ENCODE assay signal across 8 cellular contexts in genomic region chr7:84150370-84150769, GRCh38. TPM values are rescaled to one million over a fixed set of nuclear protein-coding genes. Genes with fewer than 3 reads are reported as not detected.
A peak's percentile ranks its signal among the peaks of the same experiment; 100 is the strongest.
DNase-seq lines count a peak whose midpoint lies in the region; TF ChIP-seq lines count a peak whose summit lies in the region.
"Not testable (repeated sequence)": the region's sequence is repeated elsewhere in the genome, so short reads cannot be mapped to it uniquely, and the experiment has no call there.

No MANE protein-coding gene starts in this region.

- not testable (repeated sequence) for H3K79me1 ChIP-seq in H9 (ENCODE audit: insufficient read depth, low read depth, low read length, poor library complexity, severe bottlenecking)

- not testable (repeated sequence) for H3T11ph ChIP-seq in H9 (ENCODE audit: low read length)

- not testable (repeated sequence) for H3K23me2 ChIP-seq in H9 (ENCODE audit: insufficient read length, low read depth, low read length, poor library complexity, severe bottlenecking)

- H2AFZ ChIP-seq in H9 (ENCODE audit: low read length), result not testable (repeated sequence)
- peak overlapping the region; percentile 77 for H2AFZ ChIP-seq in hepatocyte
- peak overlapping the region; percentile 86 for H2AFZ ChIP-seq in neural progenitor cell (replicated peaks)

- H2BK12ac ChIP-seq in H9 (ENCODE audit: insufficient read length, low read depth, low read length), result not testable (repeated sequence)

- H3K4me3 ChIP-seq in NT2/D1 (ENCODE audit: insufficient read length, low read depth), result peak overlapping the region; percentile 34
- peak overlapping the region; percentile 69 for H3K4me3 ChIP-seq in hepatocyte
- peak overlapping the region; percentile 79 for H3K4me3 ChIP-seq in neural progenitor cell

- not testable (repeated sequence) for H3K4me1 ChIP-seq in H9 (ENCODE audit: insufficient read depth, low read length); NT2/D1 (ENCODE audit: insufficient read depth, insufficient read length)
- H3K4me1 ChIP-seq in hepatocyte (ENCODE audit: insufficient read depth) (peaks cover 29% of the 10 kb centered on the region), neural progenitor cell (peaks cover 38% of the 10 kb centered on the region)

- H3K9me2 ChIP-seq in hepatocyte (replicated peaks; ENCODE audit: insufficient read depth), result not testable (repeated sequence)

- WGBS in H9 (ENCODE audit: extremely low coverage, insufficient read length, low lambda C conversion rate), result no CpG with 5 or more reads among the region's 22 CpGs
- 15% methylated on average over 22 of the region's 22 CpGs for WGBS in hepatocyte (ENCODE audit: low lambda C conversion rate, missing lambda C conversion rate)

- H3F3A ChIP-seq in neural progenitor cell (ENCODE audit: low read depth), result not testable (repeated sequence)

- H3K9me3 Mint-ChIP-seq in H9, neural progenitor cell, type B pancreatic cell: not testable (repeated sequence)

- H3K4me1 Mint-ChIP-seq in H9, result peaks cover 44 to 45% of the 10 kb centered on the region in 2 experiments
- peaks cover 41% of the 10 kb centered on the region for H3K4me1 Mint-ChIP-seq in neural progenitor cell
- H3K4me1 Mint-ChIP-seq in type B pancreatic cell (ENCODE audit: unreplicated experiment), result peaks cover 34% of the 10 kb centered on the region

- H3K27ac Mint-ChIP-seq in H9, result peak overlapping the region; percentile 98 to 99 (median 98)
- peak overlapping the region; percentile 100 for H3K27ac Mint-ChIP-seq in neural progenitor cell
- H3K27ac Mint-ChIP-seq in type B pancreatic cell, result peak overlapping the region; percentile 93

- H3K27me3 Mint-ChIP-seq in H9 (ENCODE audit: low read depth); neural progenitor cell (ENCODE audit: insufficient read depth, low read depth); type B pancreatic cell: not testable (repeated sequence)

- not testable (repeated sequence) for H3K56ac ChIP-seq in H9 (ENCODE audit: insufficient read length, low read depth, low read length)

- peak overlapping the region; percentile 47 for H3K9ac ChIP-seq in H9 (ENCODE audit: extremely low read depth, insufficient read length, low read length)
- H3K9ac ChIP-seq in NT2/D1 (ENCODE audit: insufficient read length, low read depth), result not testable (repeated sequence)
- H3K9ac ChIP-seq in neural progenitor cell, result peak overlapping the region; percentile 71

- not testable (repeated sequence) for H2BK5ac ChIP-seq in H9 (ENCODE audit: insufficient read length, low read length)

- DNase-seq in H9 (peak; percentile 34), NCI-H2171 treated with DMSO at 0.1 percent for 48 hours (lab: John Stamatoyannopoulos, UW) (peak; percentile 37), ecto neural progenitor cell (ENCODE audit: low spot score) (peak; percentile 51), hepatocyte (ENCODE audit: low spot score) (peak; percentile 19), islet precursor cell (peak; percentile 61), neural progenitor cell (ENCODE audit: low spot score) (peak; percentile 58)
- not testable (repeated sequence) for DNase-seq in NT2/D1 (ENCODE audit: low read depth, low spot score); type B pancreatic cell (ENCODE audit: extremely low spot score, unreplicated experiment)

- H3K23ac ChIP-seq in H9 (ENCODE audit: insufficient read length, low read depth, low read length), result not testable (repeated sequence)

- not testable (repeated sequence) for H3K4ac ChIP-seq in H9 (ENCODE audit: low read depth, low read length)

- not testable (repeated sequence) for H4K8ac ChIP-seq in H9 (replicated peaks; ENCODE audit: insufficient read length, low read depth, low read length)

- not testable (repeated sequence) for H2BK120ac ChIP-seq in H9 (ENCODE audit: low read depth, low read length, poor library complexity, severe bottlenecking)

- H3K4me2 ChIP-seq in H9 (ENCODE audit: insufficient read depth, insufficient read length, low read length) (peak overlapping the region; percentile 36), hepatocyte (peak overlapping the region; percentile 71), neural progenitor cell (peak overlapping the region; percentile 82)

- H3K9me3 ChIP-seq in H9 (ENCODE audit: control insufficient read depth, low read depth, low read length); NT2/D1 (ENCODE audit: insufficient read depth, low read length); hepatocyte (ENCODE audit: low read depth); neural progenitor cell (ENCODE audit: low read depth): not testable (repeated sequence)

- H2AK5ac ChIP-seq in H9 (ENCODE audit: insufficient read length, low read length), result not testable (repeated sequence)

- not testable (repeated sequence) for H3K27me3 ChIP-seq in H9 (ENCODE audit: insufficient read depth, low read length); NT2/D1 (ENCODE audit: insufficient read depth, insufficient read length); hepatocyte; neural progenitor cell

- not testable (repeated sequence) for H4K5ac ChIP-seq in H9 (ENCODE audit: insufficient read length, low read depth, low read length)

- not testable (repeated sequence) for TF ChIP-seq CTCF in H9 (conservative IDR thresholded peaks at IDR 0.05); hepatocyte (IDR thresholded peaks at IDR 0.05; ENCODE audit: poor library complexity); neural progenitor cell (IDR thresholded peaks at IDR 0.05); type B pancreatic cell (conservative IDR thresholded peaks at IDR 0.05)

- H3K36me3 Mint-ChIP-seq in H9 (ENCODE audit: insufficient read depth in 1 of 3, low read depth in 3 of 3); neural progenitor cell; type B pancreatic cell: not testable (repeated sequence)

- not testable (repeated sequence) for H4K20me1 ChIP-seq in H9 (ENCODE audit: control insufficient read depth, insufficient read depth, insufficient read length); hepatocyte (ENCODE audit: insufficient read depth, poor library complexity, severe bottlenecking)
- H4K20me1 ChIP-seq in neural progenitor cell (ENCODE audit: low read depth), result peaks cover 23% of the 10 kb centered on the region

- H3K18ac ChIP-seq in H9 (ENCODE audit: insufficient read length, low read depth, low read length), result not testable (repeated sequence)

- not testable (repeated sequence) for H3K36me3 ChIP-seq in NT2/D1 (ENCODE audit: insufficient read depth, insufficient read length, low read length); hepatocyte (replicated peaks; ENCODE audit: insufficient read depth, low read depth); neural progenitor cell

- H3K4me3 Mint-ChIP-seq in H9 (peak overlapping the region; percentile 90 to 97), neural progenitor cell (peak overlapping the region; percentile 99), type B pancreatic cell (peak overlapping the region; percentile 93)

- H4K91ac ChIP-seq in H9 (ENCODE audit: insufficient read length, low read depth, low read length), result not testable (repeated sequence)

- not testable (repeated sequence) for H2BK20ac ChIP-seq in H9 (ENCODE audit: low read depth, low read length, poor library complexity, severe bottlenecking)

- not testable (repeated sequence) for H3K79me2 ChIP-seq in H9 (ENCODE audit: insufficient read depth, low read length)
- H3K79me2 ChIP-seq in hepatocyte, result peaks cover 48% of the 10 kb centered on the region
- peaks cover 77% of the 10 kb centered on the region for H3K79me2 ChIP-seq in neural progenitor cell (ENCODE audit: low read depth)

- not testable (repeated sequence) for H3K27ac ChIP-seq in H9 (ENCODE audit: insufficient read length, low read depth, low read length)
- H3K27ac ChIP-seq in hepatocyte, result peak overlapping the region; percentile 92
- H3K27ac ChIP-seq in neural progenitor cell, result peak overlapping the region; percentile 71

- not testable (repeated sequence) for H2BK15ac ChIP-seq in H9 (ENCODE audit: low read depth, low read length)

- H3K14ac ChIP-seq in H9 (ENCODE audit: insufficient read depth, low read length), result not testable (repeated sequence)

RNA-seq across cellular contexts. Expression of gene SEMA3A, which starts 44.2 kb away (rescaled TPM):
- total RNA-seq in H9 (2021) (60.0 and 61.5 TPM in 2 replicates), hepatocyte (64.6 and 72.3 TPM in 2 replicates), neural progenitor cell (ENCODE audit: low replicate concordance) (69.5 and 134 TPM in 2 replicates), type B pancreatic cell (ENCODE audit: low replicate concordance) (28.2 and 77.1 TPM in 2 replicates)
- polyA plus RNA-seq in hepatocyte, result 19.3 and 20.2 TPM in 2 replicates
